In genomic region chr1:1346501-1346890, GRCh38 we compare ENCODE assay signal across 15 cellular contexts. TPM values are rescaled to one million over a fixed set of nuclear protein-coding genes. Genes with fewer than 3 reads are reported as not detected.
DNase-seq lines count a peak whose midpoint lies in the region; ATAC-seq, FAIRE-seq and TF ChIP-seq lines count a peak whose summit lies in the region.
"Had no signal": no experiment of that assay in that cellular context is flagged by ENCODE, and none has a peak within 500 bp of the region (broad histone marks: within the 10 kb centered on the region; RNA-seq: fewer than 3 reads in every experiment).

No MANE protein-coding gene starts in this region.

- H4K8ac ChIP-seq in H1 (ENCODE audit: extremely low read depth, insufficient read depth, low read length), result peak overlapping the region; percentile 16; the same call in 1 of the 2 replicates

- H2AFZ ChIP-seq in H1 (ENCODE audit: low read length), result no peak overlapping the region

- H3K4me1 Mint-ChIP-seq in activated CD4-positive, alpha-beta memory T cell treated with anti-CD3 and anti-CD28 coated beads, Interleukin-2, amount 10 ng/mL, durations not matched to agents 7 days and 5 days, result peaks cover 27% of the 10 kb centered on the region
- peaks cover 20% of the 10 kb centered on the region for H3K4me1 Mint-ChIP-seq in activated CD4-positive, alpha-beta memory T cell treated with anti-CD3 and anti-CD28 coated beads for 36 hours (ENCODE audit: low read depth)
- peaks cover 0 to 3% (median 3%) of the 10 kb centered on the region in 3 donors for H3K4me1 Mint-ChIP-seq in IgD-negative memory B cell

- FAIRE-seq in H1 (lab: Jason Lieb, UNC), result no peak
- FAIRE-seq: urothelium cell line had no signal

- H3K79me2 ChIP-seq in H1 (ENCODE audit: control insufficient read depth in 1 of 2, insufficient read depth in 2 of 2, low read length in 2 of 2), result peaks cover 0 to 28% of the 10 kb centered on the region in 2 experiments; a peak in 3 of 4 replicates

- H2BK120ac ChIP-seq in H1 (replicated peaks; ENCODE audit: low read depth, low read length), result no peak overlapping the region

- H3K23ac ChIP-seq in H1 (ENCODE audit: insufficient read length), result no peak overlapping the region

- H3K27ac ChIP-seq in H1 (ENCODE audit: low read depth, low read length) (no peak overlapping the region), sigmoid colon (peak overlapping the region in 3 of 4 donors; percentile 39 to 96 (median 71))

- no peaks in the 10 kb centered on the region for H3K27me3 Mint-ChIP-seq in activated CD4-positive, alpha-beta memory T cell treated with anti-CD3 and anti-CD28 coated beads, Interleukin-2, amount 10 ng/mL, durations not matched to agents 7 days and 5 days
- H3K27me3 Mint-ChIP-seq in activated CD4-positive, alpha-beta memory T cell treated with anti-CD3 and anti-CD28 coated beads for 36 hours, result no peaks in the 10 kb centered on the region
- H3K27me3 Mint-ChIP-seq in IgD-negative memory B cell, result no peaks in the 10 kb centered on the region

- H4K20me1 ChIP-seq in H1 (replicated peaks in 1 of 2; ENCODE audit: control insufficient read depth in 1 of 2, insufficient read depth in 2 of 2, low read length in 2 of 2), result peaks cover 16 to 36% of the 10 kb centered on the region in 2 experiments

- no peak for TF ChIP-seq EP300 in H1 (IDR thresholded peaks at IDR 0.05; ENCODE audit: borderline replicate concordance in 1 of 2, low read depth in 2 of 2, low read length in 2 of 2)
- no peak for TF ChIP-seq EP300 in sigmoid colon (IDR thresholded peaks at IDR 0.05)

- no peak overlapping the region for H3K27ac Mint-ChIP-seq in activated CD4-positive, alpha-beta memory T cell treated with anti-CD3 and anti-CD28 coated beads, Interleukin-2, amount 10 ng/mL, durations not matched to agents 7 days and 5 days
- no peak overlapping the region for H3K27ac Mint-ChIP-seq in activated CD4-positive, alpha-beta memory T cell treated with anti-CD3 and anti-CD28 coated beads for 36 hours
- H3K27ac Mint-ChIP-seq in IgD-negative memory B cell, result peak overlapping the region in 2 of 3 donors; percentile 19 to 45

- intact Hi-C loops in activated CD4-positive, alpha-beta memory T cell treated with anti-CD3 and anti-CD28 coated beads for 36 hours (cut with micrococcal nuclease), result no loop called here
- intact Hi-C loops in sigmoid colon (cut with DNase I), result no loop called here
- intact Hi-C loops in head of caudate nucleus (cut with DNase I), result no loop called here

- no peak overlapping the region for H4K91ac ChIP-seq in H1 (replicated peaks; ENCODE audit: insufficient read length, low read length)

- no peak overlapping the region for H2AK5ac ChIP-seq in H1 (ENCODE audit: low read depth, low read length)

- H3K23me2 ChIP-seq in H1 (ENCODE audit: low read depth, low read length), result peaks cover 14% of the 10 kb centered on the region; the same call in 1 of the 2 replicates

- H3K36me3 ChIP-seq in H1 (ENCODE audit: control insufficient read depth in 2 of 4, insufficient read depth in 4 of 4, low read length in 3 of 4) (peaks cover 0 to 5% (median under 1%) of the 10 kb centered on the region in 4 experiments; a peak in 4 of 8 replicates), sigmoid colon (peaks cover 0 to 7% (median 5%) of the 10 kb centered on the region in 4 donors)

- TF ChIP-seq POLR2A in H1 (IDR thresholded peaks at IDR 0.05; ENCODE audit: control extremely low read depth in 1 of 2, low read depth in 2 of 2, low read length in 2 of 2) (no peak), sigmoid colon (IDR thresholded peaks at IDR 0.05) (no peak)

- CTCF ChIA-PET in activated CD4-positive, alpha-beta memory T cell treated with anti-CD3 and anti-CD28 coated beads, Interleukin-2, amount 10 ng/mL, durations not matched to agents 7 days and 5 days (lab: Charles Lee), result interaction anchor here (2.0 to 4.0 kb wide), 2 partner anchors 25 to 28 kb away, joined by 4 to 28 read pairs; no protein-coding TSS in a partner anchor
- CTCF ChIA-PET in activated CD4-positive, alpha-beta memory T cell treated with anti-CD3 and anti-CD28 coated beads for 36 hours (lab: Charles Lee), result interaction anchor here (0.5 to 2.4 kb wide), 3 partner anchors 26 to 248 kb away, joined by 3 to 7 read pairs (median 5); no protein-coding TSS in a partner anchor
- CTCF ChIA-PET in H1 (lab: Charles Lee; ENCODE audit: partially characterized antibody), result interaction anchor here (0.9 to 4.4 kb wide), 6 partner anchors 9 to 157 kb away, joined by 3 to 34 read pairs (median 4); no protein-coding TSS in a partner anchor

- H3K9me3 Mint-ChIP-seq in activated CD4-positive, alpha-beta memory T cell treated with anti-CD3 and anti-CD28 coated beads, Interleukin-2, amount 10 ng/mL, durations not matched to agents 7 days and 5 days, result no peaks in the 10 kb centered on the region
- H3K9me3 Mint-ChIP-seq in activated CD4-positive, alpha-beta memory T cell treated with anti-CD3 and anti-CD28 coated beads for 36 hours, result no peaks in the 10 kb centered on the region
- no peaks in the 10 kb centered on the region for H3K9me3 Mint-ChIP-seq in IgD-negative memory B cell
- H3K9me3 Mint-ChIP-seq: natural killer cell had no signal

- no peak overlapping the region for H3K14ac ChIP-seq in H1 (ENCODE audit: insufficient read length)

- no peak for ATAC-seq in HG03565 (IDR thresholded peaks at IDR 0.05; ENCODE audit: unreplicated experiment)
- ATAC-seq: natural killer cell had no signal

- POLR2A ChIA-PET in activated CD4-positive, alpha-beta memory T cell treated with anti-CD3 and anti-CD28 coated beads, Interleukin-2, amount 10 ng/mL, durations not matched to agents 7 days and 5 days (lab: Charles Lee), result no interaction called here
- POLR2A ChIA-PET in activated CD4-positive, alpha-beta memory T cell treated with anti-CD3 and anti-CD28 coated beads for 36 hours (lab: Charles Lee), result interaction anchor here (0.6 kb wide), 1 partner anchor 315 kb away, joined by 3 read pairs; no protein-coding TSS in a partner anchor
- POLR2A ChIA-PET in H1 (lab: Charles Lee; ENCODE audit: partially characterized antibody), result interaction anchor here (0.9 to 3.1 kb wide), 7 partner anchors 11 to 61 kb away, joined by 3 to 12 read pairs (median 4); partner anchors contain the start of genes AURKAIP1, CCNL2 and TAS1R3

- WGBS in H1 (ENCODE audit: extremely low coverage in 1 of 2, insufficient coverage in 1 of 2, insufficient read length in 1 of 2, insufficient replicate concordance in 2 of 2, low coverage in 1 of 2, low lambda C conversion rate in 2 of 2, missing lambda C conversion rate in 1 of 2), 2 experiments, result 91% methylated on average over 10 of the region's 10 CpGs; no CpG with 5 or more reads in 1 of the 2 experiments
- 90 to 94% methylated on average over 10 of the region's 10 CpGs for WGBS in sigmoid colon, 2 donors

- no peaks in the 10 kb centered on the region for H3K9me3 ChIP-seq in H1 (ENCODE audit: insufficient read depth in 2 of 2, low read depth in 1 of 2, low read length in 1 of 2)
- H3K9me3 ChIP-seq in sigmoid colon, result no peaks in the 10 kb centered on the region

- H3K79me1 ChIP-seq in H1 (ENCODE audit: low read depth, low read length), result peaks cover 18% of the 10 kb centered on the region

- H2BK15ac ChIP-seq in H1 (ENCODE audit: low read length), result no peak overlapping the region

- no peak overlapping the region for H3K4ac ChIP-seq in H1 (replicated peaks; ENCODE audit: insufficient read length, low read depth, low read length)

- no peak for TF ChIP-seq RAD21 in H1 (IDR thresholded peaks at IDR 0.05 in 1 of 2, conservative IDR thresholded peaks at IDR 0.05 in 1 of 2; ENCODE audit: low read depth in 2 of 2, low read length in 2 of 2)

- peaks cover 0 to 18% (median 11%) of the 10 kb centered on the region in 4 experiments; a peak in 5 of 7 replicates for H3K4me1 ChIP-seq in H1 (replicated peaks in 1 of 4; ENCODE audit: control insufficient read depth in 3 of 4, insufficient read depth in 4 of 4, low read length in 3 of 4)
- H3K4me1 ChIP-seq in sigmoid colon, result peaks cover 0 to 48% (median 45%) of the 10 kb centered on the region in 4 donors

- H2BK5ac ChIP-seq in H1 (ENCODE audit: low read depth, low read length), result no peak overlapping the region

- H3K56ac ChIP-seq in H1 (replicated peaks; ENCODE audit: insufficient read length, low read depth, low read length), result no peak overlapping the region

- no peak overlapping the region for H3K9ac ChIP-seq in H1 (replicated peaks in 1 of 4; ENCODE audit: extremely low read depth in 1 of 4, low read depth in 3 of 4, low read length in 3 of 4)

- no peaks in the 10 kb centered on the region for H3K27me3 ChIP-seq in H1 (replicated peaks in 1 of 4; ENCODE audit: control insufficient read depth in 3 of 4, extremely low read depth in 1 of 4, insufficient read depth in 3 of 4, low read length in 3 of 4)
- H3K27me3 ChIP-seq in sigmoid colon, result no peaks in the 10 kb centered on the region

- H4K5ac ChIP-seq in H1 (ENCODE audit: insufficient read length, low read depth, low read length), result no peak overlapping the region

- H3K4me2 ChIP-seq in H1 (ENCODE audit: insufficient read depth in 1 of 2, low read depth in 2 of 2, low read length in 2 of 2), result no peak overlapping the region

- H3K4me3 Mint-ChIP-seq in activated CD4-positive, alpha-beta memory T cell treated with anti-CD3 and anti-CD28 coated beads, Interleukin-2, amount 10 ng/mL, durations not matched to agents 7 days and 5 days, result peak overlapping the region; percentile 29
- H3K4me3 Mint-ChIP-seq in activated CD4-positive, alpha-beta memory T cell treated with anti-CD3 and anti-CD28 coated beads for 36 hours, result no peak overlapping the region
- H3K4me3 Mint-ChIP-seq in IgD-negative memory B cell, result peak overlapping the region in 2 of 4 donors; percentile 72 to 73

- H3K18ac ChIP-seq in H1 (ENCODE audit: extremely low read depth, low read length), result no peak overlapping the region

- no peak overlapping the region for H2BK12ac ChIP-seq in H1 (ENCODE audit: low read depth, low read length)

- DNase-seq in activated CD4-positive, alpha-beta memory T cell treated with anti-CD3 and anti-CD28 coated beads, Interleukin-2, amount 10 ng/mL, durations not matched to agents 7 days and 5 days, result no peak
- no peak for DNase-seq in activated CD4-positive, alpha-beta memory T cell treated with anti-CD3 and anti-CD28 coated beads for 36 hours
- no peak for DNase-seq in H1 (ENCODE audit: low read depth in 1 of 2, low spot score in 2 of 2)
- DNase-seq in sigmoid colon, result no peak
- no peak for DNase-seq in activated effector memory CD4-positive, alpha-beta T cell treated with anti-CD3 and anti-CD28 coated beads, Interleukin-2, amount 50 U/mL, for 16 hours
- no peak for DNase-seq in head of caudate nucleus
- DNase-seq: activated CD4-positive, alpha-beta T cell treated with anti-CD3 and anti-CD28 coated beads, Interleukin-2, amount 50 U/mL, for 1 hour; dermis blood vessel endothelial cell; foreskin melanocyte; natural killer cell; NCI-H146; NCI-H82 had no signal

- H3K36me3 Mint-ChIP-seq in activated CD4-positive, alpha-beta memory T cell treated with anti-CD3 and anti-CD28 coated beads, Interleukin-2, amount 10 ng/mL, durations not matched to agents 7 days and 5 days (ENCODE audit: low read depth), result peaks cover 3% of the 10 kb centered on the region
- no peaks in the 10 kb centered on the region for H3K36me3 Mint-ChIP-seq in activated CD4-positive, alpha-beta memory T cell treated with anti-CD3 and anti-CD28 coated beads for 36 hours
- H3K36me3 Mint-ChIP-seq in IgD-negative memory B cell, result peaks cover 2% of the 10 kb centered on the region
- H3K36me3 Mint-ChIP-seq: natural killer cell had no signal

- TF ChIP-seq CTCF in H1 (IDR thresholded peaks at IDR 0.05; ENCODE audit: control extremely low read depth in 1 of 3, insufficient read depth in 1 of 3, low read depth in 1 of 3, low read length in 3 of 3) (no peak), sigmoid colon (IDR thresholded peaks at IDR 0.05) (no peak)

- H2BK20ac ChIP-seq in H1 (ENCODE audit: low read length), result no peak overlapping the region

- H3K4me3 ChIP-seq in H1 (ENCODE audit: extremely low read depth in 1 of 4, insufficient read depth in 2 of 4, low read depth in 3 of 4, low read length in 4 of 4) (no peak overlapping the region), sigmoid colon (no peak overlapping the region)

RNA-seq across cellular contexts. Expression of gene DVL1, which starts 2.7 kb away (rescaled TPM):
- total RNA-seq in activated CD4-positive, alpha-beta memory T cell treated with anti-CD3 and anti-CD28 coated beads, Interleukin-2, amount 10 ng/mL, durations not matched to agents 7 days and 5 days, result 10 to 100 TPM; 36.0 to 37.8 TPM
- total RNA-seq in activated CD4-positive, alpha-beta memory T cell treated with anti-CD3 and anti-CD28 coated beads for 36 hours, result 10 to 100 TPM; 37.6 to 38.6 TPM
- polyA plus RNA-seq in IgD-negative memory B cell (1.0 TPM), H1 (2011; rRNA removed) (39.4 and 59.8 TPM in 2 replicates), sigmoid colon (10 to 100 TPM; 25.8 to 59.9 (median 36.3) TPM)
- 56.0 and 58.9 TPM in 2 replicates for total RNA-seq in H1 (2021; fragmentation: NEBNext Ultra II Directional; extraction: Animal tissue kit (Norgen Biotek cat#: 25700))
- polyA plus RNA-seq in H1 (2011; cell fraction: cytosol; rRNA removed), result 45.1 TPM
- polyA plus RNA-seq in H1 (2011; cell fraction: nucleus; rRNA removed), result 354 TPM
- polyA plus RNA-seq in H1 (2012, experiment 1 of 2), result 29.6 to 56.3 TPM (median 52.4 TPM) in 4 replicates
- polyA plus RNA-seq in H1 (2012, experiment 2 of 2), result 32.5 TPM
- 41.1 TPM for polyA plus RNA-seq in H1 (2013, experiment 1 of 2)
- 37.2 TPM for polyA plus RNA-seq in H1 (2013, experiment 2 of 2)
- polyA minus RNA-seq in H1 (2011; rRNA and poly(A)+ RNA removed), result 16.1 and 16.9 TPM in 2 replicates
- 33.2 TPM for polyA minus RNA-seq in H1 (2011; cell fraction: cytosol; rRNA and poly(A)+ RNA removed)
- 81.8 TPM for polyA minus RNA-seq in H1 (2011; cell fraction: nucleus; rRNA and poly(A)+ RNA removed)
- 10 to 100 TPM; 50.7 to 85.0 (median 61.9) TPM for total RNA-seq in sigmoid colon

RNA-seq across cellular contexts. Expression of gene MXRA8, which starts 11.9 kb away (rescaled TPM):
- under 1 TPM; 0.18 to 0.23 TPM for total RNA-seq in activated CD4-positive, alpha-beta memory T cell treated with anti-CD3 and anti-CD28 coated beads, Interleukin-2, amount 10 ng/mL, durations not matched to agents 7 days and 5 days
- under 1 TPM in 1 of 2 experiments, not detected in 1; 0.19 TPM for total RNA-seq in activated CD4-positive, alpha-beta memory T cell treated with anti-CD3 and anti-CD28 coated beads for 36 hours
- polyA plus RNA-seq in IgD-negative memory B cell, result not detected
- total RNA-seq in H1 (2021; fragmentation: NEBNext Ultra II Directional; extraction: Animal tissue kit (Norgen Biotek cat#: 25700)), result 10.0 and 10.5 TPM in 2 replicates
- 17.2 and 35.4 TPM in 2 replicates for polyA plus RNA-seq in H1 (2011; rRNA removed)
- 21.3 TPM for polyA plus RNA-seq in H1 (2011; cell fraction: cytosol; rRNA removed)
- 57.8 TPM for polyA plus RNA-seq in H1 (2011; cell fraction: nucleus; rRNA removed)
- 6.4 to 14.9 TPM (median 13.3 TPM) in 4 replicates for polyA plus RNA-seq in H1 (2012, experiment 1 of 2)
- 7.6 TPM for polyA plus RNA-seq in H1 (2012, experiment 2 of 2)
- polyA plus RNA-seq in H1 (2013, experiment 1 of 2), result 12.0 TPM
- polyA plus RNA-seq in H1 (2013, experiment 2 of 2), result 10.6 TPM
- polyA minus RNA-seq in H1 (2011; rRNA and poly(A)+ RNA removed), result 3.0 and 3.5 TPM in 2 replicates
- polyA minus RNA-seq in H1 (2011; cell fraction: cytosol; rRNA and poly(A)+ RNA removed), result 9.2 TPM
- polyA minus RNA-seq in H1 (2011; cell fraction: nucleus; rRNA and poly(A)+ RNA removed), result 7.8 TPM
- total RNA-seq in sigmoid colon, result 100 to 1,000 TPM in 3 of 4 donors, 10 to 100 TPM in 1; 78.8 to 234 (median 114) TPM
- polyA plus RNA-seq in sigmoid colon, result 10 to 100 TPM in 2 of 3 donors, 1 to 10 TPM in 1; 2.8 to 26.2 (median 22.2) TPM

RNA-seq across cellular contexts. Expression of gene TAS1R3, which starts 15.4 kb away (rescaled TPM):
- total RNA-seq in activated CD4-positive, alpha-beta memory T cell treated with anti-CD3 and anti-CD28 coated beads, Interleukin-2, amount 10 ng/mL, durations not matched to agents 7 days and 5 days, result under 1 TPM; 0.75 to 0.78 TPM
- total RNA-seq in activated CD4-positive, alpha-beta memory T cell treated with anti-CD3 and anti-CD28 coated beads for 36 hours, result under 1 TPM in 1 of 2 experiments, not detected in 1; 0.10 TPM
- polyA plus RNA-seq in IgD-negative memory B cell (5.5 TPM), H1 (2011; rRNA removed) (0.03 and 0.16 TPM in 2 replicates), sigmoid colon (under 1 TPM in 2 of 3 donors, not detected in 1; 0.60 to 0.64 TPM)
- 0.11 and 0.19 TPM in 2 replicates for total RNA-seq in H1 (2021; fragmentation: NEBNext Ultra II Directional; extraction: Animal tissue kit (Norgen Biotek cat#: 25700))
- polyA plus RNA-seq in H1 (2011; cell fraction: cytosol; rRNA removed), result 0.06 TPM
- 0.64 TPM for polyA plus RNA-seq in H1 (2011; cell fraction: nucleus; rRNA removed)
- 0.12 to 0.22 TPM (median 0.17 TPM) in 4 replicates for polyA plus RNA-seq in H1 (2012, experiment 1 of 2)
- 0.14 TPM for polyA plus RNA-seq in H1 (2012, experiment 2 of 2)
- polyA plus RNA-seq in H1 (2013, experiment 1 of 2), result 0.04 TPM
- polyA plus RNA-seq in H1 (2013, experiment 2 of 2), result 0.02 TPM
- polyA minus RNA-seq in H1 (2011; rRNA and poly(A)+ RNA removed), result 0.05 TPM in 1 of 2 replicates, not detected in the other
- not detected for polyA minus RNA-seq in H1 (2011; cell fraction: cytosol; rRNA and poly(A)+ RNA removed)
- 0.40 TPM for polyA minus RNA-seq in H1 (2011; cell fraction: nucleus; rRNA and poly(A)+ RNA removed)
- not detected for total RNA-seq in sigmoid colon

RNA-seq across cellular contexts. Expression of gene CPTP, which starts 21.9 kb away (rescaled TPM):
- 10 to 100 TPM; 19.8 to 21.9 TPM for total RNA-seq in activated CD4-positive, alpha-beta memory T cell treated with anti-CD3 and anti-CD28 coated beads, Interleukin-2, amount 10 ng/mL, durations not matched to agents 7 days and 5 days
- total RNA-seq in activated CD4-positive, alpha-beta memory T cell treated with anti-CD3 and anti-CD28 coated beads for 36 hours, result 10 to 100 TPM; 12.1 to 13.1 TPM
- polyA plus RNA-seq in IgD-negative memory B cell, result 31.7 TPM
- 10.6 and 13.3 TPM in 2 replicates for total RNA-seq in H1 (2021; fragmentation: NEBNext Ultra II Directional; extraction: Animal tissue kit (Norgen Biotek cat#: 25700))
- 8.1 and 13.4 TPM in 2 replicates for polyA plus RNA-seq in H1 (2011; rRNA removed)
- polyA plus RNA-seq in H1 (2011; cell fraction: cytosol; rRNA removed), result 7.0 TPM
- polyA plus RNA-seq in H1 (2011; cell fraction: nucleus; rRNA removed), result 8.0 TPM
- polyA plus RNA-seq in H1 (2012, experiment 1 of 2), result 5.8 to 8.6 TPM (median 8.1 TPM) in 4 replicates
- polyA plus RNA-seq in H1 (2012, experiment 2 of 2), result 9.5 TPM
- 10.1 TPM for polyA plus RNA-seq in H1 (2013, experiment 1 of 2)
- 9.7 TPM for polyA plus RNA-seq in H1 (2013, experiment 2 of 2)
- 2.2 and 3.2 TPM in 2 replicates for polyA minus RNA-seq in H1 (2011; rRNA and poly(A)+ RNA removed)
- polyA minus RNA-seq in H1 (2011; cell fraction: cytosol; rRNA and poly(A)+ RNA removed), result 6.8 TPM
- 11.6 TPM for polyA minus RNA-seq in H1 (2011; cell fraction: nucleus; rRNA and poly(A)+ RNA removed)
- 10 to 100 TPM in 2 of 4 donors, 1 to 10 TPM in 2; 8.4 to 21.6 (median 10.5) TPM for total RNA-seq in sigmoid colon
- polyA plus RNA-seq in sigmoid colon, result 10 to 100 TPM; 41.4 to 57.1 (median 42.0) TPM

RNA-seq across cellular contexts. Expression of gene INTS11, which starts 22.0 kb away (rescaled TPM):
- 100 to 1,000 TPM; 109 to 111 TPM for total RNA-seq in activated CD4-positive, alpha-beta memory T cell treated with anti-CD3 and anti-CD28 coated beads, Interleukin-2, amount 10 ng/mL, durations not matched to agents 7 days and 5 days
- 100 to 1,000 TPM; 107 to 120 TPM for total RNA-seq in activated CD4-positive, alpha-beta memory T cell treated with anti-CD3 and anti-CD28 coated beads for 36 hours
- polyA plus RNA-seq in IgD-negative memory B cell, result 65.8 TPM
- total RNA-seq in H1 (2021; fragmentation: NEBNext Ultra II Directional; extraction: Animal tissue kit (Norgen Biotek cat#: 25700)), result 113 and 116 TPM in 2 replicates
- 243 and 324 TPM in 2 replicates for polyA plus RNA-seq in H1 (2011; rRNA removed)
- 210 TPM for polyA plus RNA-seq in H1 (2011; cell fraction: cytosol; rRNA removed)
- polyA plus RNA-seq in H1 (2011; cell fraction: nucleus; rRNA removed), result 662 TPM
- 121 to 180 TPM (median 164 TPM) in 4 replicates for polyA plus RNA-seq in H1 (2012, experiment 1 of 2)
- polyA plus RNA-seq in H1 (2012, experiment 2 of 2), result 131 TPM
- 99.2 TPM for polyA plus RNA-seq in H1 (2013, experiment 1 of 2)
- 89.5 TPM for polyA plus RNA-seq in H1 (2013, experiment 2 of 2)
- polyA minus RNA-seq in H1 (2011; rRNA and poly(A)+ RNA removed), result 115 and 144 TPM in 2 replicates
- polyA minus RNA-seq in H1 (2011; cell fraction: cytosol; rRNA and poly(A)+ RNA removed), result 86.7 TPM
- 144 TPM for polyA minus RNA-seq in H1 (2011; cell fraction: nucleus; rRNA and poly(A)+ RNA removed)
- total RNA-seq in sigmoid colon, result 100 to 1,000 TPM in 1 of 4 donors, 10 to 100 TPM in 3; 83.8 to 135 (median 93.4) TPM
- 100 to 1,000 TPM in 1 of 3 donors, 10 to 100 TPM in 2; 58.3 to 117 (median 62.7) TPM for polyA plus RNA-seq in sigmoid colon

Comparison
In these comparisons a context has a peak if more than half of its experiments do, and no peak if none do; other contexts are left out.
1. H3K27ac Mint-ChIP-seq: peak in IgD-negative memory B cell (2 of 3); none in activated CD4-positive, alpha-beta memory T cell treated with anti-CD3 and anti-CD28 coated beads, Interleukin-2, amount 10 ng/mL, durations not matched to agents 7 days and 5 days (single experiment) and activated CD4-positive, alpha-beta memory T cell treated with anti-CD3 and anti-CD28 coated beads for 36 hours (single experiment).